Comparison of ENCODE assay signal across 10 cellular contexts in genomic region chr19:58546131-58546530, GRCh38. TPM values are rescaled to one million over a fixed set of nuclear protein-coding genes. Genes with fewer than 3 reads are reported as not detected.
DNase-seq lines count a peak whose midpoint lies in the region; ATAC-seq and TF ChIP-seq lines count a peak whose summit lies in the region.
"Had no signal": no experiment of that assay in that cellular context is flagged by ENCODE, and none has a peak within 500 bp of the region (broad histone marks: within the 10 kb centered on the region; RNA-seq: fewer than 3 reads in every experiment).

No MANE protein-coding gene starts in this region.

- CTCF ChIA-PET in activated CD4-positive, alpha-beta T cell treated with anti-CD3 and anti-CD28 coated beads for 36 hours (lab: Charles Lee) = interaction anchor here (0.9 to 1.0 kb wide), 2 partner anchors 9 to 31 kb away, joined by 4 read pairs; no protein-coding TSS in a partner anchor

- H3K9me3 ChIP-seq in iPS-20b (ENCODE audit: insufficient read depth, low read depth, low read length) (no peaks in the 10 kb centered on the region), stomach (no peaks in the 10 kb centered on the region)

- TF ChIP-seq EP300 in stomach (IDR thresholded peaks at IDR 0.05) = no peak

- peak overlapping the region; percentile 93 for H3K27ac Mint-ChIP-seq in activated CD4-positive, alpha-beta T cell treated with anti-CD3 and anti-CD28 coated beads for 36 hours
- H3K27ac Mint-ChIP-seq in activated T-helper 2 cell treated with anti-CD3 and anti-CD28 coated beads, Interferon-gamma antibody, Interleukin-2, Interleukin-4, amounts not matched to agents 10 μg/mL and 5 μg/mL and 100 μg/mL, durations not matched to agents 14 hours and 24 hours and 36 hours = peak overlapping the region; percentile 72

- H3K27me3 Mint-ChIP-seq in activated CD4-positive, alpha-beta T cell treated with anti-CD3 and anti-CD28 coated beads for 36 hours = no peaks in the 10 kb centered on the region
- peaks cover 7% of the 10 kb centered on the region for H3K27me3 Mint-ChIP-seq in activated T-helper 2 cell treated with anti-CD3 and anti-CD28 coated beads, Interferon-gamma antibody, Interleukin-2, Interleukin-4, amounts not matched to agents 10 μg/mL and 5 μg/mL and 100 μg/mL, durations not matched to agents 14 hours and 24 hours and 36 hours (ENCODE audit: low read depth)

- no peak for TF ChIP-seq POLR2A in stomach (IDR thresholded peaks at IDR 0.05)

- TF ChIP-seq CTCF in stomach (IDR thresholded peaks at IDR 0.05) = no peak

- no peak overlapping the region for H3K27ac ChIP-seq in iPS-20b (ENCODE audit: low read length)
- H3K27ac ChIP-seq in stomach = peak overlapping the region in 3 of 5 donors; percentile 81 to 98 (median 95)

- H3K4me1 ChIP-seq in iPS-20b (ENCODE audit: insufficient read depth, low read length) (peaks cover 9% of the 10 kb centered on the region), stomach (peaks cover 23 to 48% (median 43%) of the 10 kb centered on the region in 4 donors)

- no peak for ATAC-seq in activated CD4-positive, alpha-beta T cell treated with anti-CD3 and anti-CD28 coated beads for 36 hours
- no peak for ATAC-seq in GM21528 (IDR thresholded peaks at IDR 0.05; ENCODE audit: low FRiP score, unreplicated experiment)

- H3K36me3 ChIP-seq in iPS-20b (ENCODE audit: insufficient read depth, low read depth, low read length) = peaks cover 63% of the 10 kb centered on the region
- peaks cover 46 to 56% (median 49%) of the 10 kb centered on the region in 4 donors for H3K36me3 ChIP-seq in stomach

- H3K27me3 ChIP-seq in iPS-20b (ENCODE audit: insufficient read depth, low read length) (peaks cover 15% of the 10 kb centered on the region), stomach (peaks cover 0 to 14% (median 0%) of the 10 kb centered on the region in 3 donors)

- peaks cover 60% of the 10 kb centered on the region for H3K36me3 Mint-ChIP-seq in activated CD4-positive, alpha-beta T cell treated with anti-CD3 and anti-CD28 coated beads for 36 hours (ENCODE audit: low read depth)
- peaks cover 61% of the 10 kb centered on the region for H3K36me3 Mint-ChIP-seq in activated T-helper 2 cell treated with anti-CD3 and anti-CD28 coated beads, Interferon-gamma antibody, Interleukin-2, Interleukin-4, amounts not matched to agents 10 μg/mL and 5 μg/mL and 100 μg/mL, durations not matched to agents 14 hours and 24 hours and 36 hours (ENCODE audit: low read depth)

- H3K4me3 Mint-ChIP-seq in activated CD4-positive, alpha-beta T cell treated with anti-CD3 and anti-CD28 coated beads for 36 hours = peak overlapping the region; percentile 96
- H3K4me3 Mint-ChIP-seq in activated T-helper 2 cell treated with anti-CD3 and anti-CD28 coated beads, Interferon-gamma antibody, Interleukin-2, Interleukin-4, amounts not matched to agents 10 μg/mL and 5 μg/mL and 100 μg/mL, durations not matched to agents 14 hours and 24 hours and 36 hours (ENCODE audit: low read depth) = peak overlapping the region; percentile 91

- DNase-seq in activated CD4-positive, alpha-beta T cell treated with anti-CD3 and anti-CD28 coated beads for 36 hours = no peak
- no peak for DNase-seq in activated CD4-positive, alpha-beta T cell treated with anti-CD3 and anti-CD28 coated beads, Interleukin-2, amount 50 U/mL, for 4 hours
- DNase-seq in activated T-helper 2 cell treated with anti-CD3 and anti-CD28 coated beads, Interferon-gamma antibody, Interleukin-2, Interleukin-4, amounts not matched to agents 10 μg/mL and 5 μg/mL and 100 μg/mL, durations not matched to agents 14 hours and 24 hours and 36 hours (ENCODE audit: low spot score) = no peak
- no peak for DNase-seq in stomach
- DNase-seq in stimulated activated CD4-positive, alpha-beta T cell treated with anti-CD3 and anti-CD28 coated beads, Interleukin-12 subunit alpha, Interleukin-12 subunit beta, amount 100 ng/mL, for 4 hours = no peak
- no peak for DNase-seq in MV-4-11 (lab: John Stamatoyannopoulos, UW)
- DNase-seq: ACHN, SHP77 had no signal

- intact Hi-C loops in activated CD4-positive, alpha-beta T cell treated with anti-CD3 and anti-CD28 coated beads for 36 hours (cut with DNase I, micrococcal nuclease) = no loop called here
- intact Hi-C loops in activated T-helper 2 cell treated with anti-CD3 and anti-CD28 coated beads, Interferon-gamma antibody, Interleukin-2, Interleukin-4, amounts not matched to agents 10 μg/mL and 5 μg/mL and 100 μg/mL, durations not matched to agents 14 hours and 24 hours and 36 hours (cut with micrococcal nuclease) = no loop called here
- intact Hi-C loops in stomach (cut with DNase I; ENCODE audit: low total_unique reads) = no loop called here

- no peaks in the 10 kb centered on the region for H3K9me3 Mint-ChIP-seq in activated CD4-positive, alpha-beta T cell treated with anti-CD3 and anti-CD28 coated beads for 36 hours (ENCODE audit: low read depth)
- no peaks in the 10 kb centered on the region for H3K9me3 Mint-ChIP-seq in activated T-helper 2 cell treated with anti-CD3 and anti-CD28 coated beads, Interferon-gamma antibody, Interleukin-2, Interleukin-4, amounts not matched to agents 10 μg/mL and 5 μg/mL and 100 μg/mL, durations not matched to agents 14 hours and 24 hours and 36 hours

- peak overlapping the region; percentile 96 for H3K9ac ChIP-seq in iPS-20b (ENCODE audit: low read depth, low read length)

- peaks cover 35% of the 10 kb centered on the region for H3K4me1 Mint-ChIP-seq in activated CD4-positive, alpha-beta T cell treated with anti-CD3 and anti-CD28 coated beads for 36 hours
- H3K4me1 Mint-ChIP-seq in activated T-helper 2 cell treated with anti-CD3 and anti-CD28 coated beads, Interferon-gamma antibody, Interleukin-2, Interleukin-4, amounts not matched to agents 10 μg/mL and 5 μg/mL and 100 μg/mL, durations not matched to agents 14 hours and 24 hours and 36 hours (ENCODE audit: low read depth) = peaks cover 22% of the 10 kb centered on the region

- POLR2A ChIA-PET in activated CD4-positive, alpha-beta T cell treated with anti-CD3 and anti-CD28 coated beads for 36 hours (lab: Charles Lee) = interaction anchor here (0.6 to 3.5 kb wide), 3 partner anchors 8 to 156 kb away, joined by 10 to 41 read pairs (median 18); partner anchors contain the start of genes CHMP2A and ZBTB45

- H3K4me3 ChIP-seq in iPS-20b (ENCODE audit: low read length) = peak overlapping the region; percentile 98
- peak overlapping the region; percentile 90 to 100 (median 96) for H3K4me3 ChIP-seq in stomach

RNA-seq across cellular contexts. Expression of gene TRIM28, which starts 2.3 kb away (rescaled TPM):
- total RNA-seq in activated CD4-positive, alpha-beta T cell treated with anti-CD3 and anti-CD28 coated beads for 36 hours = 100 to 1,000 TPM; 481 to 758 TPM
- total RNA-seq in activated T-helper 2 cell treated with anti-CD3 and anti-CD28 coated beads, Interferon-gamma antibody, Interleukin-2, Interleukin-4, amounts not matched to agents 10 μg/mL and 5 μg/mL and 100 μg/mL, durations not matched to agents 14 hours and 24 hours and 36 hours = 658 and 662 TPM in 2 replicates
- 100 to 1,000 TPM in 4 of 5 donors, 10 to 100 TPM in 1; 95.5 to 923 (median 243) TPM for total RNA-seq in stomach
- polyA plus RNA-seq in stomach = 100 to 1,000 TPM; 143 to 200 (median 171) TPM

RNA-seq across cellular contexts. Expression of gene CHMP2A, which starts 8.8 kb away (rescaled TPM):
- total RNA-seq in activated CD4-positive, alpha-beta T cell treated with anti-CD3 and anti-CD28 coated beads for 36 hours = 100 to 1,000 TPM; 101 to 107 TPM
- 102 and 105 TPM in 2 replicates for total RNA-seq in activated T-helper 2 cell treated with anti-CD3 and anti-CD28 coated beads, Interferon-gamma antibody, Interleukin-2, Interleukin-4, amounts not matched to agents 10 μg/mL and 5 μg/mL and 100 μg/mL, durations not matched to agents 14 hours and 24 hours and 36 hours
- 100 to 1,000 TPM in 2 of 5 donors, 10 to 100 TPM in 3; 55.8 to 260 (median 89.0) TPM for total RNA-seq in stomach
- polyA plus RNA-seq in stomach = 100 to 1,000 TPM; 195 to 338 (median 235) TPM

RNA-seq across cellular contexts. Expression of gene UBE2M, which starts 12.3 kb away (rescaled TPM):
- 100 to 1,000 TPM; 115 to 138 TPM for total RNA-seq in activated CD4-positive, alpha-beta T cell treated with anti-CD3 and anti-CD28 coated beads for 36 hours
- total RNA-seq in activated T-helper 2 cell treated with anti-CD3 and anti-CD28 coated beads, Interferon-gamma antibody, Interleukin-2, Interleukin-4, amounts not matched to agents 10 μg/mL and 5 μg/mL and 100 μg/mL, durations not matched to agents 14 hours and 24 hours and 36 hours = 133 and 142 TPM in 2 replicates
- 10 to 100 TPM in 3 of 5 donors, 1 to 10 TPM in 1, not detected in 1; 9.8 to 35.3 (median 27.1) TPM for total RNA-seq in stomach
- 10 to 100 TPM; 35.5 to 51.5 (median 41.9) TPM for polyA plus RNA-seq in stomach

RNA-seq across cellular contexts. Expression of gene ZBTB45, which starts 26.5 kb away (rescaled TPM):
- 10 to 100 TPM; 10.1 to 11.1 TPM for total RNA-seq in activated CD4-positive, alpha-beta T cell treated with anti-CD3 and anti-CD28 coated beads for 36 hours
- 16.6 and 17.7 TPM in 2 replicates for total RNA-seq in activated T-helper 2 cell treated with anti-CD3 and anti-CD28 coated beads, Interferon-gamma antibody, Interleukin-2, Interleukin-4, amounts not matched to agents 10 μg/mL and 5 μg/mL and 100 μg/mL, durations not matched to agents 14 hours and 24 hours and 36 hours
- total RNA-seq in stomach = 10 to 100 TPM in 3 of 5 donors, 1 to 10 TPM in 1, not detected in 1; 2.4 to 49.0 (median 20.1) TPM
- 1 to 10 TPM; 5.6 to 8.2 (median 6.6) TPM for polyA plus RNA-seq in stomach

RNA-seq across cellular contexts. Expression of gene MZF1, which starts 27.0 kb away (rescaled TPM):
- total RNA-seq in activated CD4-positive, alpha-beta T cell treated with anti-CD3 and anti-CD28 coated beads for 36 hours = 10 to 100 TPM; 14.3 to 15.0 TPM
- total RNA-seq in activated T-helper 2 cell treated with anti-CD3 and anti-CD28 coated beads, Interferon-gamma antibody, Interleukin-2, Interleukin-4, amounts not matched to agents 10 μg/mL and 5 μg/mL and 100 μg/mL, durations not matched to agents 14 hours and 24 hours and 36 hours = 18.8 and 19.0 TPM in 2 replicates
- 10 to 100 TPM; 14.0 to 84.9 (median 68.3) TPM for total RNA-seq in stomach
- 10 to 100 TPM; 16.1 to 33.2 (median 16.5) TPM for polyA plus RNA-seq in stomach
